ENCODE assay signal across 8 cellular contexts in the genomic region with DNA sequence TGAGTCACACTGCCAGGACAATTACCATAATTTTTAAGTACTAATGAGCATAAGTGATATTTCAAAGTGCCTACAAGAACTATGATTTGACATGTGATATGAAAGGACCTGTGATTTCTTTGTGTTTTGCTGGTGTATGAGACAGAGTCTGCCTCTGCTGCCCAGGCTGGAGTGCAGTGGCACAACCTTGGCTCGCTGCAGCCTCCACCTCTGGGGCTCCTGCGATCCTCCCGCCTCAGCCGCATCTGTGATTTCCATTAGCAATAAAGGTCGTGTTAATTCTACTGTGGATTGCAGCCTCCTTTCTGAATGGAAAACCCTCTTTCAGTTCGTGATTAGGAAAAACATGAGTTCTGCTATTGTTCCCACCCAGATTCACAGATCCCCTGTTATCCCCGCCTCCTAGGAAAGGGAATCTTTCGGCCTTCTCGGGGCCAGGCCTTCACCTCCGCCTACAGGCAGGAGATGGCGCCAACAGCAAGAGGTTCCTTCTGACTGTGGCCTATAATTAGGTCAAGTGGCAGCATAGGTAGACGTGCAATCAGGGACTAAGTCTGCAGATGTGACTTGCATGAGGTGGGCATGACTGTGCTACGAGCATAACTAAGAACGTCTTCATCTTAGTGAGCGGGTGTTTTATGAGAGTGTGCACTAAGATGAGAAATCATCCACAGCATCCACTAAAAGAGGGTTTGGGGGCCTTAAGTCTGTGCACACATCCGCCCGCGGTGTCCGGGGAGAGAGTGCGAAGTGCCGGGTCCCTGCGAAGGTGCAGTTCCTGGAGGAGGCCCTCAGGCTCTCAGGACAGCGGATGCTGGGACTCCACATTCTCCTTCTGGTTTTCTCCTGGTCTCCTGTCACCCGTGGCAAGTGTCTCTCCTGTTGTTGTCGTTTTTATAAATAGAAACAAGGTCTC. TPM values are rescaled to one million over a fixed set of nuclear protein-coding genes. Genes with fewer than 3 reads are reported as not detected.
A peak's percentile ranks its signal among the peaks of the same experiment; 100 is the strongest.
DNase-seq lines count a peak whose midpoint lies in the region; ATAC-seq and TF ChIP-seq lines count a peak whose summit lies in the region.

No MANE protein-coding gene starts in this region.

- H3K27ac ChIP-seq in dorsolateral prefrontal cortex: no peak overlapping the region

- TF ChIP-seq CTCF in dorsolateral prefrontal cortex (IDR thresholded peaks at IDR 0.05 in 54 of 56, conservative IDR thresholded peaks at IDR 0.05 in 2 of 56; ENCODE audit: low read depth in 1 of 56, partially characterized antibody in 56 of 56): peak; percentile 14 to 77 (median 60)

- H3K36me3 Mint-ChIP-seq in T-helper 17 cell (ENCODE audit: low read depth) (no peaks in the 10 kb centered on the region), naive B cell (no peaks in the 10 kb centered on the region)

- H3K27me3 Mint-ChIP-seq in T-helper 17 cell (peaks cover 17% of the 10 kb centered on the region), naive B cell (peaks cover 0 to 12% (median 0%) of the 10 kb centered on the region in 3 donors)

- no peaks in the 10 kb centered on the region for H3K9me3 Mint-ChIP-seq in naive B cell

- ATAC-seq in HG03097 (IDR thresholded peaks at IDR 0.05; ENCODE audit: low FRiP score, unreplicated experiment) (peak; percentile 47), T-helper 17 cell (peak; percentile 78), naive B cell (ENCODE audit: low read depth in 2 of 2) (peak; percentile 69 to 74)

- peaks cover 0 to 3% (median 0%) of the 10 kb centered on the region in 45 donors for H3K27me3 ChIP-seq in dorsolateral prefrontal cortex

- H3K4me3 ChIP-seq in dorsolateral prefrontal cortex: no peak overlapping the region

- H3K4me1 Mint-ChIP-seq in T-helper 17 cell (peaks cover 21% of the 10 kb centered on the region), naive B cell (peaks cover 21 to 33% (median 23%) of the 10 kb centered on the region in 3 donors)

- peak overlapping the region; percentile 93 for H3K27ac Mint-ChIP-seq in T-helper 17 cell
- H3K27ac Mint-ChIP-seq in naive B cell: peak overlapping the region in 5 of 6 donors; percentile 50 to 91 (median 57)

- intact Hi-C loops in dorsolateral prefrontal cortex (cut with DNase I): loop anchor here (10.0 kb wide), 2 partner anchors 63 to 377 kb away; partner anchors contain the start of genes MGAT1 (in 2 of the 2) and RACK1 (in 1 of the 2)

- H3K9me3 ChIP-seq in T-helper 17 cell (ENCODE audit: control insufficient read depth, low read length, poor library complexity, severe bottlenecking): no peaks in the 10 kb centered on the region

- H3K4me3 Mint-ChIP-seq in T-helper 17 cell (peak overlapping the region; percentile 84), naive B cell (peak overlapping the region; percentile 2 to 94 (median 83))

- peak; percentile 64 for DNase-seq in activated naive CD4-positive, alpha-beta T cell treated with Interleukin-2 at 50 U/mL for 16 hours
- DNase-seq in activated naive CD4-positive, alpha-beta T cell (lab: John Stamatoyannopoulos, UW): no peak
- peak; percentile 34 to 61 (median 53) for DNase-seq in T-helper 17 cell
- peak in 3 of 10 donors; percentile 23 to 69 (median 34) for DNase-seq in dorsolateral prefrontal cortex
- peak; percentile 64 for DNase-seq in naive B cell
- no peak for DNase-seq in amygdala (lab: John Stamatoyannopoulos, UW)
- no peak for DNase-seq in OCI-M1 (lab: John Stamatoyannopoulos, UW)

RNA-seq across cellular contexts. Expression of gene TRIM7, which starts 23.1 kb away (rescaled TPM):
- 1 to 10 TPM; 2.2 to 3.5 TPM for total RNA-seq in T-helper 17 cell
- total RNA-seq in dorsolateral prefrontal cortex: 1 to 10 TPM; 1.6 to 8.4 (median 4.0) TPM
- under 1 TPM in 3 of 6 donors, not detected in 3; 0.09 to 0.27 (median 0.24) TPM for polyA plus RNA-seq in naive B cell (ENCODE audit: low read depth in 6 of 6)

RNA-seq across cellular contexts. Expression of gene OR2V2, which starts 34.5 kb away (rescaled TPM):
- total RNA-seq in T-helper 17 cell (not detected), dorsolateral prefrontal cortex (under 1 TPM in 1 of 120 experiments, not detected in 119; 0.09 TPM)
- not detected for polyA plus RNA-seq in naive B cell (ENCODE audit: low read depth in 6 of 6)

RNA-seq across cellular contexts. Expression of gene TRIM41, which starts 41.2 kb away (rescaled TPM):
- total RNA-seq in T-helper 17 cell (10 to 100 TPM; 23.4 to 29.6 TPM), dorsolateral prefrontal cortex (100 to 1,000 TPM in 1 of 120 experiments, 10 to 100 TPM in 119; 33.1 to 102 (median 48.0) TPM)
- polyA plus RNA-seq in naive B cell (ENCODE audit: low read depth in 6 of 6): 1 to 10 TPM in 3 of 6 donors, under 1 TPM in 3; 0.40 to 1.6 (median 1.0) TPM

RNA-seq across cellular contexts. Expression of gene OR2V1, which starts 50.9 kb away (rescaled TPM):
- total RNA-seq in T-helper 17 cell: not detected
- total RNA-seq in dorsolateral prefrontal cortex: not detected
- polyA plus RNA-seq in naive B cell (ENCODE audit: low read depth in 6 of 6): not detected

Comparison
In these comparisons a context has a peak if more than half of its experiments do, and no peak if none do; other contexts are left out.
1. DNase-seq: peak in activated naive CD4-positive, alpha-beta T cell treated with Interleukin-2 at 50 U/mL for 16 hours (single experiment), T-helper 17 cell (3 of 3) and naive B cell (single experiment); none in activated naive CD4-positive, alpha-beta T cell (0 of 4), amygdala (0 of 56) and OCI-M1 (single experiment).
2. Peak in every context shown above with its lines, with median percentiles within 50 percentile points of each other: ATAC-seq.